ENCODE assay signal across 1 cellular context in the genomic region with DNA sequence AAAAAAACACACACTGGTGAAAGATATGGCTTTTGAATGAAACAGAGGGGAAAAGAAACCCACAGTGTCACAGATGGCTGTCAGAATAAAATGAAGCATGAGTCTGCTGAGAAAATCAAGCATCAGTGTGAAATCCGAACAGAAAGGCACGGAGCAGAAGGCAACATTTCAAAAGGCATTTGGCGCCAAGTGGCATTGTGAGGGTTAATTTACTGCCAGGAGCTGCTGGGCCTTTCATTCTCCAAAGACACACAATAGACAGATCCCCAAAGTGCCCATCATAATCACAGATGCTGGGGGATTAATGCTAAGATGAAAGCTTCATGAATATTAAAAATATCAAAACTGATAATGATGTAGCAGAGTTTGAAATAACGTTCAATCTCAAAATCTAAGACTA.
TF ChIP-seq lines count a peak whose summit lies in the region.

No MANE protein-coding gene starts in this region.

TF ChIP-seq in GM23338, 12 proteins besides CTCF, POLR2A, EP300 and RAD21 (continued from another document):
- TF ChIP-seq, protein P1, sequence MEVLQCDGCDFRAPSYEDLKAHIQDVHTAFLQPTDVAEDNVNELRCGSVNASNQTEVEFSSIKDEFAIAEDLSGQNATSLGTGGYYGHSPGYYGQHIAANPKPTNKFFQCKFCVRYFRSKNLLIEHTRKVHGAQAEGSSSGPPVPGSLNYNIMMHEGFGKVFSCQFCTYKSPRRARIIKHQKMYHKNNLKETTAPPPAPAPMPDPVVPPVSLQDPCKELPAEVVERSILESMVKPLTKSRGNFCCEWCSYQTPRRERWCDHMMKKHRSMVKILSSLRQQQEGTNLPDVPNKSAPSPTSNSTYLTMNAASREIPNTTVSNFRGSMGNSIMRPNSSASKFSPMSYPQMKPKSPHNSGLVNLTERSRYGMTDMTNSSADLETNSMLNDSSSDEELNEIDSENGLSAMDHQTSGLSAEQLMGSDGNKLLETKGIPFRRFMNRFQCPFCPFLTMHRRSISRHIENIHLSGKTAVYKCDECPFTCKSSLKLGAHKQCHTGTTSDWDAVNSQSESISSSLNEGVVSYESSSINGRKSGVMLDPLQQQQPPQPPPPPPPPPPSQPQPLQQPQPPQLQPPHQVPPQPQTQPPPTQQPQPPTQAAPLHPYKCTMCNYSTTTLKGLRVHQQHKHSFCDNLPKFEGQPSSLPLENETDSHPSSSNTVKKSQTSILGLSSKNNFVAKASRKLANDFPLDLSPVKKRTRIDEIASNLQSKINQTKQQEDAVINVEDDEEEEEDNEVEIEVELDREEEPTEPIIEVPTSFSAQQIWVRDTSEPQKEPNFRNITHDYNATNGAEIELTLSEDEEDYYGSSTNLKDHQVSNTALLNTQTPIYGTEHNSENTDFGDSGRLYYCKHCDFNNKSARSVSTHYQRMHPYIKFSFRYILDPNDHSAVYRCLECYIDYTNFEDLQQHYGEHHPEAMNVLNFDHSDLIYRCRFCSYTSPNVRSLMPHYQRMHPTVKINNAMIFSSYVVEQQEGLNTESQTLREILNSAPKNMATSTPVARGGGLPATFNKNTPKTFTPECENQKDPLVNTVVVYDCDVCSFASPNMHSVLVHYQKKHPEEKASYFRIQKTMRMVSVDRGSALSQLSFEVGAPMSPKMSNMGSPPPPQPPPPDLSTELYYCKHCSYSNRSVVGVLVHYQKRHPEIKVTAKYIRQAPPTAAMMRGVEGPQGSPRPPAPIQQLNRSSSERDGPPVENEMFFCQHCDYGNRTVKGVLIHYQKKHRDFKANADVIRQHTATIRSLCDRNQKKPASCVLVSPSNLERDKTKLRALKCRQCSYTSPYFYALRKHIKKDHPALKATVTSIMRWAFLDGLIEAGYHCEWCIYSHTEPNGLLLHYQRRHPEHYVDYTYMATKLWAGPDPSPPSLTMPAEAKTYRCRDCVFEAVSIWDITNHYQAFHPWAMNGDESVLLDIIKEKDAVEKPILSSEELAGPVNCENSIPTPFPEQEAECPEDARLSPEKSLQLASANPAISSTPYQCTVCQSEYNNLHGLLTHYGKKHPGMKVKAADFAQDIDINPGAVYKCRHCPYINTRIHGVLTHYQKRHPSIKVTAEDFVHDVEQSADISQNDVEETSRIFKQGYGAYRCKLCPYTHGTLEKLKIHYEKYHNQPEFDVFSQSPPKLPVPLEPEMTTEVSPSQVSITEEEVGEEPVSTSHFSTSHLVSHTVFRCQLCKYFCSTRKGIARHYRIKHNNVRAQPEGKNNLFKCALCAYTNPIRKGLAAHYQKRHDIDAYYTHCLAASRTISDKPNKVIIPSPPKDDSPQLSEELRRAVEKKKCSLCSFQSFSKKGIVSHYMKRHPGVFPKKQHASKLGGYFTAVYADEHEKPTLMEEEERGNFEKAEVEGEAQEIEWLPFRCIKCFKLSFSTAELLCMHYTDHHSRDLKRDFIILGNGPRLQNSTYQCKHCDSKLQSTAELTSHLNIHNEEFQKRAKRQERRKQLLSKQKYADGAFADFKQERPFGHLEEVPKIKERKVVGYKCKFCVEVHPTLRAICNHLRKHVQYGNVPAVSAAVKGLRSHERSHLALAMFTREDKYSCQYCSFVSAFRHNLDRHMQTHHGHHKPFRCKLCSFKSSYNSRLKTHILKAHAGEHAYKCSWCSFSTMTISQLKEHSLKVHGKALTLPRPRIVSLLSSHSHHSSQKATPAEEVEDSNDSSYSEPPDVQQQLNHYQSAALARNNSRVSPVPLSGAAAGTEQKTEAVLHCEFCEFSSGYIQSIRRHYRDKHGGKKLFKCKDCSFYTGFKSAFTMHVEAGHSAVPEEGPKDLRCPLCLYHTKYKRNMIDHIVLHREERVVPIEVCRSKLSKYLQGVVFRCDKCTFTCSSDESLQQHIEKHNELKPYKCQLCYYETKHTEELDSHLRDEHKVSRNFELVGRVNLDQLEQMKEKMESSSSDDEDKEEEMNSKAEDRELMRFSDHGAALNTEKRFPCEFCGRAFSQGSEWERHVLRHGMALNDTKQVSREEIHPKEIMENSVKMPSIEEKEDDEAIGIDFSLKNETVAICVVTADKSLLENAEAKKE (CRISPR knock-in tag; IDR thresholded peaks at IDR 0.05), result no peak
TF ChIP-seq in GM23338: peak in this region for 0.
